In the genomic region with DNA sequence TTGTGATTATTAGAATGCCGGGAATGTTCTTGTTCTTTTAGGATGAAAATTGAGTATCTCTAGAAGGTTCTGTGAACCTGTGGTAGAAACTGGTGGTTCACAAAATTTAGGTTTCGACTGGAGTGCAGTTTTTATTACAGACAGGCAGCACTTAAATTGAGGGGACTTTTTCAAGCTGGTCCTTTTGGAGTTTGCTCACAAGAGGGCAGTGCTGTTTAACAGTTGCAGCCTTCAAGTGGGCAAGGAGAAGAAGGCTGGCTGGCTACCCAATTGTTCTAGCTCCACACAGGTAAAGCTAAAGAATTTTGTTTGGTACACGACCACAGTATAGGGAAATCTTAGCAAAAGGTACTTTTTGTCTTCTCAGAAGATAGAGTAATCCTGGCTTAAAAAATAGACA, we compare ENCODE assay signal across 7 cellular contexts.
DNase-seq lines count a peak whose midpoint lies in the region; ATAC-seq, FAIRE-seq and TF ChIP-seq lines count a peak whose summit lies in the region.

No MANE protein-coding gene starts in this region.

- H3K4me2 ChIP-seq in OCI-LY7 (ENCODE audit: low read length) (no peak overlapping the region), GM12878 (ENCODE audit: control insufficient read depth, insufficient read depth) (no peak overlapping the region)

- no peak overlapping the region for H3K27ac ChIP-seq in OCI-LY7 (ENCODE audit: low read depth, low read length, poor library complexity, severe bottlenecking)
- no peak overlapping the region for H3K27ac ChIP-seq in GM12878 (ENCODE audit: control insufficient read depth, insufficient read depth)

- SMC1A ChIA-PET in GM12878 (lab: Charles Lee; ENCODE audit: uncharacterized antibody, unreplicated experiment), result interaction anchor here (0.9 to 1.8 kb wide), 11 partner anchors 12 to 678 kb away, joined by 3 to 13 read pairs (median 4); no protein-coding TSS in a partner anchor

- BruUV-seq in OCI-LY7 (replicated peaks; lab: Mats Ljungman, UMichigan), result no TSS peak
- no TSS peak for BruUV-seq in GM12878 (replicated peaks; lab: Mats Ljungman, UMichigan)

- FAIRE-seq in GM12878 (lab: Jason Lieb, UNC), result peak; percentile 78

- H3K79me2 ChIP-seq in OCI-LY7 (ENCODE audit: insufficient read depth, low read depth, low read length), result no peaks in the 10 kb centered on the region
- no peaks in the 10 kb centered on the region for H3K79me2 ChIP-seq in GM12878 (ENCODE audit: control insufficient read depth, insufficient read depth, low read length)

- no peaks in the 10 kb centered on the region for H3K27me3 ChIP-seq in GM12878 (replicated peaks in 1 of 2; ENCODE audit: control insufficient read depth in 2 of 2, insufficient read depth in 2 of 2, low read length in 1 of 2)

- ATAC-seq in GM21390 (IDR thresholded peaks at IDR 0.05; ENCODE audit: unreplicated experiment) (peak; percentile 86), GM12878 (peak; percentile 93)

- CTCF ChIA-PET in OCI-LY7 (lab: Charles Lee; ENCODE audit: unreplicated experiment) (no interaction called here), GM12878 (lab: Yijun Ruan, JAX) (interaction anchor here (0.5 to 3.7 kb wide), 25 partner anchors 8 to 645 kb away, joined by 3 to 20 read pairs (median 4); no protein-coding TSS in a partner anchor)

- peak; percentile 78 for TF ChIP-seq CTCF in OCI-LY7 (conservative IDR thresholded peaks at IDR 0.05; ENCODE audit: low read length)
- TF ChIP-seq CTCF in GM12878 (IDR thresholded peaks at IDR 0.05 in 2 of 3, conservative IDR thresholded peaks at IDR 0.05 in 1 of 3; ENCODE audit: control insufficient read depth in 2 of 3, extremely low read depth in 1 of 3, insufficient read depth in 1 of 3, low read depth in 3 of 3, low read length in 3 of 3), result peak; percentile 64 to 74 (median 68)

- whole genome bisulfite sequencing in GM12878 (ENCODE audit: insufficient coverage, insufficient replicate concordance, low lambda C conversion rate, missing lambda C conversion rate), result 20% methylated on average over 3 of the region's 3 CpGs

- H4K20me1 ChIP-seq in OCI-LY7 (ENCODE audit: insufficient read depth, low read length) (no peaks in the 10 kb centered on the region), GM12878 (ENCODE audit: control insufficient read depth, insufficient read depth) (no peaks in the 10 kb centered on the region)

- no peaks in the 10 kb centered on the region for H3K9me3 ChIP-seq in OCI-LY7 (ENCODE audit: low read length)
- H3K9me3 ChIP-seq in GM12878 (replicated peaks; ENCODE audit: control insufficient read depth, insufficient read depth, low read length), result no peaks in the 10 kb centered on the region

- no peaks in the 10 kb centered on the region for H3K9me2 ChIP-seq in OCI-LY7 (ENCODE audit: insufficient read depth, low read length)

- H3K9ac ChIP-seq in GM12878 (ENCODE audit: control insufficient read depth, insufficient read depth, low read length), result no peak overlapping the region

- H3K4me3 ChIP-seq in OCI-LY7 (ENCODE audit: low read depth, low read length, poor library complexity, severe bottlenecking) (no peak overlapping the region), GM12878 (no peak overlapping the region)

- RAD21 ChIA-PET in GM12878 (lab: Charles Lee; ENCODE audit: unreplicated experiment), result interaction anchor here (0.7 to 1.4 kb wide), 14 partner anchors 11 to 646 kb away, joined by 3 to 18 read pairs (median 4); no protein-coding TSS in a partner anchor

- in situ Hi-C loops in G401 (cut with HindIII; ENCODE audit: low sequenced_read_pairs), result no loop called here
- in situ Hi-C loops in GM12878 (cut with MboI), result no loop called here

- intact Hi-C loops in OCI-LY7 (cut with micrococcal nuclease; ENCODE audit: unreplicated experiment) (loop anchor here (5.0 to 10.0 kb wide), 2 partner anchors 288 to 641 kb away; no protein-coding TSS in a partner anchor), GM12878 (cut with micrococcal nuclease; ENCODE audit: unreplicated experiment) (loop anchor here (2.0 to 5.0 kb wide), 4 partner anchors 64 to 638 kb away; no protein-coding TSS in a partner anchor)

- no peak for TF ChIP-seq POLR2A in GM12878 (IDR thresholded peaks at IDR 0.05; ENCODE audit: low read depth, low read length)

- DNase-seq in G401 (ENCODE audit: low spot score), result peak; percentile 71
- peak; percentile 49 for DNase-seq in OCI-LY7 (ENCODE audit: low spot score)
- peak; percentile 12 for DNase-seq in GM12878 (ENCODE audit: low read depth, low spot score)
- peak; percentile 74 for DNase-seq in iPS-NIHi7 (ENCODE audit: extremely low spot score)
- DNase-seq in stimulated activated CD4-positive, alpha-beta T cell treated with anti-CD3 and anti-CD28 coated beads, Interleukin-2, amount 100 ng/mL, for 48 hours, result peak; percentile 10 to 13

- POLR2A ChIA-PET in OCI-LY7 (lab: Charles Lee), result no interaction called here
- POLR2A ChIA-PET in GM12878 (lab: Charles Lee), result no interaction called here

- H3K36me3 ChIP-seq in OCI-LY7 (ENCODE audit: insufficient read depth, low read length) (no peaks in the 10 kb centered on the region), GM12878 (ENCODE audit: control insufficient read depth in 2 of 2, insufficient read depth in 2 of 2, low read length in 1 of 2) (no peaks in the 10 kb centered on the region)

- H2AFZ ChIP-seq in OCI-LY7 (ENCODE audit: low read length) (no peak overlapping the region), GM12878 (ENCODE audit: control insufficient read depth, low read depth, low read length) (no peak overlapping the region)

- peak; percentile 84 for TF ChIP-seq RAD21 in Ishikawa (IDR thresholded peaks at IDR 0.05; ENCODE audit: low read depth)
- TF ChIP-seq RAD21 in GM12878 (IDR thresholded peaks at IDR 0.05; ENCODE audit: insufficient read depth, low read depth, low read length), result peak; percentile 94

- TF ChIP-seq EP300 in Ishikawa (IDR thresholded peaks at IDR 0.05; ENCODE audit: borderline replicate concordance) (no peak), GM12878 (IDR thresholded peaks at IDR 0.05; ENCODE audit: borderline replicate concordance in 1 of 2, control insufficient read depth in 1 of 2, low read depth in 2 of 2, low read length in 2 of 2) (no peak)

- H3K4me1 ChIP-seq in OCI-LY7 (ENCODE audit: insufficient read depth, low read length, poor library complexity, severe bottlenecking) (no peaks in the 10 kb centered on the region), GM12878 (ENCODE audit: control insufficient read depth, insufficient read depth, low read length) (no peaks in the 10 kb centered on the region)

TF ChIP-seq in Ishikawa, 13 proteins besides CTCF, POLR2A, EP300 and RAD21:
- no peak for TF ChIP-seq CREB1 (IDR thresholded peaks at IDR 0.05; ENCODE audit: low read depth)
- no peak for TF ChIP-seq TEAD4 (IDR thresholded peaks at IDR 0.05)
- no peak for TF ChIP-seq YY1 (IDR thresholded peaks at IDR 0.05; ENCODE audit: low read depth)
- TF ChIP-seq EGR1 (IDR thresholded peaks at IDR 0.05), result no peak
- no peak for TF ChIP-seq CEBPB (IDR thresholded peaks at IDR 0.05)
- TF ChIP-seq TAF1 (IDR thresholded peaks at IDR 0.05; ENCODE audit: low read depth), result no peak
- TF ChIP-seq, protein P1, sequence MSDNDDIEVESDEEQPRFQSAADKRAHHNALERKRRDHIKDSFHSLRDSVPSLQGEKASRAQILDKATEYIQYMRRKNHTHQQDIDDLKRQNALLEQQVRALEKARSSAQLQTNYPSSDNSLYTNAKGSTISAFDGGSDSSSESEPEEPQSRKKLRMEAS (IDR thresholded peaks at IDR 0.05), result no peak
TF ChIP-seq in Ishikawa: peak in this region for 0.

TF ChIP-seq in GM12878, 131 proteins besides CTCF, POLR2A, EP300 and RAD21:
- TF ChIP-seq IRF5 (IDR thresholded peaks at IDR 0.05; ENCODE audit: borderline replicate concordance), result no peak
- TF ChIP-seq YY1 (IDR thresholded peaks at IDR 0.05; ENCODE audit: low read depth, low read length), result 0 out of 2 replicates have a peak, but pooled peaks have one; percentile 13
- TF ChIP-seq SMC3 (IDR thresholded peaks at IDR 0.05; ENCODE audit: borderline replicate concordance, low read length), result peak; percentile 61; the same call in 1 of the 2 replicates

Comparison
In these comparisons a context has a peak if more than half of its experiments do, and no peak if none do; other contexts are left out.
1. DNase-seq: peak in every context shown above with its lines; median percentile 74 in iPS-NIHi7; 71 in G401; 49 in OCI-LY7; 12 in GM12878; 12 in stimulated activated CD4-positive, alpha-beta T cell treated with anti-CD3 and anti-CD28 coated beads, Interleukin-2, amount 100 ng/mL, for 48 hours.